ENCODE assay signal across 8 cellular contexts in the genomic region with DNA sequence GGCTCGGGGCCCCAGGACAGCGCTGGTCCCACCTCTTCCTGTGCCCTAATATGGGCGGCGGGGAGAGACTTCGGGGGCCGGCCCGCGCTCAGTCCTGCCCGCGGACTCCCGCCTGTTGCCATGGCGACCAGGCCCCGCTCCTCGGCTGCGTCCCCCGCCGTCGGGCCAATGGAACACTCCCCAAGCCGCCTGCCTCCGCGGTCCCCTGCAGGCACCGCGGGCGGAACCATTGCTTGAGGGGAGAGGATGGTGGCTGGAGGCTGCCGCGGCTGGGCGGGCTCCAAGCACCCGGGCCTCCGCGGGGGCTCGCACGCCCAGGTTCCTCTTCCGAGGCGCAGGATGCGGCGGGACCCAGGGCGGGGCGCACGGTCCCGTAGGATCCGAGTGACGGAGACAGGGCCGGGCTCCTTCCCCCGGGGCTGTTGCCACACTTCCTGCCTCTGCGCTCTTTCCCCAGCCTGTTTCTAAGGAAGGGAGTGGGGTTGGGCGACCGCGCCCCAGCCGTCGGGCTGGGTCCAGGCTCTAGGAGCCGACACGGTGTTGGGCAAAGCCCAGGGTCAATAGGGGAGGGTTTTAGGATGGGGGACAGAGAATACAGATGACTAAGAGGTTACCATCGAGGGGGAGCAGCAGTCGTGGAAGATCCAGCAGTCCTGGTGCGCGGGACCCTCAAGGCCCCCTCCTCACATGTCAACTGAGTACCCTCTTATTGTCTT. TPM values are rescaled to one million over a fixed set of nuclear protein-coding genes. Genes with fewer than 3 reads are reported as not detected.
DNase-seq lines count a peak whose midpoint lies in the region; ATAC-seq and TF ChIP-seq lines count a peak whose summit lies in the region.

No MANE protein-coding gene starts in this region.

- no peaks in the 10 kb centered on the region for H3K9me3 ChIP-seq in PC-3 (ENCODE audit: low read length)
- H3K9me3 ChIP-seq in esophagus (ENCODE audit: control insufficient read depth in 2 of 2, insufficient read depth in 1 of 2, low read depth in 1 of 2, low read length in 1 of 2) = no peaks in the 10 kb centered on the region
- no peaks in the 10 kb centered on the region for H3K9me3 ChIP-seq in mucosa of stomach (ENCODE audit: control insufficient read depth, low read length)

- H3K9me3 Mint-ChIP-seq in activated T-cell treated with anti-CD3 and anti-CD28 coated beads, Interleukin-2, amount 50 U/mL, for 4 hours = no peaks in the 10 kb centered on the region

- peak; percentile 41 for ATAC-seq in GM21515 (IDR thresholded peaks at IDR 0.05; ENCODE audit: unreplicated experiment)
- peak; percentile 34 for ATAC-seq in PC-3
- ATAC-seq in activated T-cell treated with anti-CD3 and anti-CD28 coated beads, Interleukin-2, amount 50 U/mL, for 4 hours = peak; percentile 35 to 39

- CTCF ChIA-PET in PC-3 (lab: Charles Lee) = interaction anchor here (0.5 kb wide), 1 partner anchor 10 kb away, joined by 3 read pairs; no protein-coding TSS in a partner anchor

- H3K27ac ChIP-seq in PC-3 (ENCODE audit: low read length) = peak overlapping the region; percentile 69
- H3K27ac ChIP-seq in esophagus (ENCODE audit: low read depth in 2 of 2, low read length in 1 of 2) = peak overlapping the region; percentile 100

- peaks cover 16% of the 10 kb centered on the region for H4K20me1 ChIP-seq in PC-3 (ENCODE audit: low read length)

- peak overlapping the region; percentile 90 for H3K4me3 ChIP-seq in PC-3 (ENCODE audit: low read length)
- H3K4me3 ChIP-seq in esophagus (ENCODE audit: low read depth in 1 of 2, low read length in 2 of 2) = peak overlapping the region; percentile 96 to 99
- H3K4me3 ChIP-seq in mucosa of stomach (ENCODE audit: low read length) = peak overlapping the region; percentile 72

- DNase-seq in D341Med (ENCODE audit: low spot score) = peak; percentile 95
- DNase-seq in HuH-7 (ENCODE audit: low spot score) = peak; percentile 89
- DNase-seq in PC-3 = peak; percentile 94
- peak; percentile 78 for DNase-seq in activated T-cell treated with anti-CD3 and anti-CD28 coated beads, Interleukin-2, amount 50 U/mL, for 4 hours
- peak; percentile 79 to 83 for DNase-seq in stimulated activated CD8-positive, alpha-beta memory T cell treated with anti-CD3 and anti-CD28 coated beads, Interleukin-7, amount 100 ng/mL, for 1 hour (ENCODE audit: low read depth in 2 of 2)

- peaks cover 58% of the 10 kb centered on the region for H3K4me1 ChIP-seq in PC-3 (ENCODE audit: insufficient read depth, low read length)
- peaks cover 0 to 14% of the 10 kb centered on the region in 2 donors for H3K4me1 ChIP-seq in esophagus (ENCODE audit: control insufficient read depth in 2 of 2, insufficient read depth in 2 of 2, low read length in 1 of 2)
- peaks cover 63% of the 10 kb centered on the region for H3K4me1 ChIP-seq in mucosa of stomach (ENCODE audit: control insufficient read depth, insufficient read depth, low read length)

- POLR2A ChIA-PET in PC-3 (lab: Charles Lee; ENCODE audit: unreplicated experiment) = no interaction called here

- peak overlapping the region; percentile 97 for H3K4me3 Mint-ChIP-seq in activated T-cell treated with anti-CD3 and anti-CD28 coated beads, Interleukin-2, amount 50 U/mL, for 4 hours

- H3K79me2 ChIP-seq in PC-3 (ENCODE audit: low read length) = peaks cover 21% of the 10 kb centered on the region

- H3K9me2 ChIP-seq in PC-3 (replicated peaks; ENCODE audit: low read length) = no peaks in the 10 kb centered on the region

- TF ChIP-seq CTCF in PC-3 (conservative IDR thresholded peaks at IDR 0.05; ENCODE audit: low read depth, low read length) = no peak

- no peaks in the 10 kb centered on the region for H3K27me3 ChIP-seq in PC-3 (ENCODE audit: low read length)
- no peaks in the 10 kb centered on the region for H3K27me3 ChIP-seq in esophagus (ENCODE audit: control insufficient read depth in 1 of 2, insufficient read depth in 2 of 2, low read length in 2 of 2)
- H3K27me3 ChIP-seq in mucosa of stomach (ENCODE audit: control insufficient read depth, insufficient read depth, low read length) = no peaks in the 10 kb centered on the region

- H3K4me2 ChIP-seq in PC-3 (ENCODE audit: low read length) = peak overlapping the region; percentile 92

- WGBS in esophagus, 2 donors = 0% methylated on average over 52 to 56 of the region's 56 CpGs

- peak overlapping the region; percentile 70 for H2AFZ ChIP-seq in PC-3 (ENCODE audit: low read length)

- H3K36me3 ChIP-seq in PC-3 (ENCODE audit: low read depth, low read length) = no peaks in the 10 kb centered on the region
- peaks cover 0 to 4% of the 10 kb centered on the region in 2 donors for H3K36me3 ChIP-seq in esophagus (ENCODE audit: control insufficient read depth in 2 of 2, insufficient read depth in 2 of 2, low read length in 1 of 2)
- no peaks in the 10 kb centered on the region for H3K36me3 ChIP-seq in mucosa of stomach (ENCODE audit: control insufficient read depth, insufficient read depth, low read length)

- intact Hi-C loops in PC-3 (cut with micrococcal nuclease) = no loop called here

- H3K27me3 Mint-ChIP-seq in activated T-cell treated with anti-CD3 and anti-CD28 coated beads, Interleukin-2, amount 50 U/mL, for 4 hours (ENCODE audit: low read depth) = no peaks in the 10 kb centered on the region

- H3K36me3 Mint-ChIP-seq in activated T-cell treated with anti-CD3 and anti-CD28 coated beads, Interleukin-2, amount 50 U/mL, for 4 hours (ENCODE audit: insufficient read depth) = peaks cover 5% of the 10 kb centered on the region

- peak overlapping the region; percentile 52 for H3K9ac ChIP-seq in PC-3 (ENCODE audit: low read length)
- peak overlapping the region; percentile 98 for H3K9ac ChIP-seq in mucosa of stomach (ENCODE audit: low read length)

- BruUV-seq in PC-3 (replicated peaks; lab: Mats Ljungman, UMichigan) = no TSS peak

- H3K4me1 Mint-ChIP-seq in activated T-cell treated with anti-CD3 and anti-CD28 coated beads, Interleukin-2, amount 50 U/mL, for 4 hours (ENCODE audit: low read depth) = peaks cover 38% of the 10 kb centered on the region

- peaks cover 12% of the 10 kb centered on the region for H3F3A ChIP-seq in PC-3 (ENCODE audit: low read length, unreplicated experiment)

RNA-seq across cellular contexts. Expression of gene JUNB, which starts 1.2 kb away (rescaled TPM):
- 343 and 391 TPM in 2 replicates for total RNA-seq in PC-3 (2014; rRNA removed)
- 100 to 1,000 TPM; 261 to 295 (median 287) TPM for total RNA-seq in activated T-cell treated with anti-CD3 and anti-CD28 coated beads, Interleukin-2, amount 50 U/mL, for 4 hours
- polyA plus RNA-seq in esophagus = 100 to 1,000 TPM; 175 to 339 TPM

RNA-seq across cellular contexts. Expression of gene PRDX2, which starts 11.5 kb away (rescaled TPM):
- total RNA-seq in PC-3 (2014; rRNA removed) = 729 and 746 TPM in 2 replicates
- total RNA-seq in activated T-cell treated with anti-CD3 and anti-CD28 coated beads, Interleukin-2, amount 50 U/mL, for 4 hours = 100 to 1,000 TPM; 185 to 224 (median 211) TPM
- 100 to 1,000 TPM; 157 to 323 TPM for polyA plus RNA-seq in esophagus

RNA-seq across cellular contexts. Expression of gene THSD8, which starts 11.8 kb away (rescaled TPM):
- not detected in 2 replicates for total RNA-seq in PC-3 (2014; rRNA removed)
- 10 to 100 TPM; 10.3 to 18.8 (median 12.6) TPM for total RNA-seq in activated T-cell treated with anti-CD3 and anti-CD28 coated beads, Interleukin-2, amount 50 U/mL, for 4 hours
- polyA plus RNA-seq in esophagus = 1 to 10 TPM; 2.8 to 8.4 TPM

RNA-seq across cellular contexts. Expression of gene HOOK2, which starts 14.7 kb away (rescaled TPM):
- total RNA-seq in PC-3 (2014; rRNA removed) = 95.2 and 95.7 TPM in 2 replicates
- 1 to 10 TPM; 5.9 to 8.4 (median 6.0) TPM for total RNA-seq in activated T-cell treated with anti-CD3 and anti-CD28 coated beads, Interleukin-2, amount 50 U/mL, for 4 hours
- 100 to 1,000 TPM in 1 of 2 donors, 10 to 100 TPM in 1; 47.9 to 103 TPM for polyA plus RNA-seq in esophagus

RNA-seq across cellular contexts. Expression of gene RNASEH2A, which starts 16.3 kb away (rescaled TPM):
- 118 and 120 TPM in 2 replicates for total RNA-seq in PC-3 (2014; rRNA removed)
- 10 to 100 TPM; 32.3 to 42.7 (median 39.1) TPM for total RNA-seq in activated T-cell treated with anti-CD3 and anti-CD28 coated beads, Interleukin-2, amount 50 U/mL, for 4 hours
- 10 to 100 TPM in 1 of 2 donors, 1 to 10 TPM in 1; 6.9 to 20.8 TPM for polyA plus RNA-seq in esophagus

Comparison
In these comparisons a context has a peak if more than half of its experiments do, and no peak if none do; other contexts are left out.
1. Peak in every context shown above with its lines: DNase-seq, ATAC-seq, H3K4me3 ChIP-seq and H3K27ac ChIP-seq.
2. RNA of gene THSD8, which starts 11.8 kb away (total RNA-seq): 10.3 to 18.8 TPM in activated T-cell treated with anti-CD3 and anti-CD28 coated beads, Interleukin-2, amount 50 U/mL, for 4 hours; not detected in PC-3; every median in the first group is over 10 times any median in the second.